Comparison of ENCODE assay signal across 8 cellular contexts in the genomic region with DNA sequence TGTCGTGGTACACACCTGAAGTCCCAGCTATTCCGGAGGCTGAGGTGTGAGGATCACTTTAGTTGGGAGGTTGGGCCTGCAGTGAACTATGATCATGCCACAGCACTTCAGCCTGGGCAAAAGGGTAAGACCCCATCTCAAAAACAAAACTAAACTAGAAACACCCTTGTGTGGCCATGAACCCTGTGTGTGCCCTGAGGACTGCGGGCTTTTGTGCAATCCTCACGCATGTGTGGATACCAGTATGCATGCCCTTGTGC. TPM values are rescaled to one million over a fixed set of nuclear protein-coding genes. Genes with fewer than 3 reads are reported as not detected.
A peak's percentile ranks its signal among the peaks of the same experiment; 100 is the strongest.
DNase-seq lines count a peak whose midpoint lies in the region; ATAC-seq and TF ChIP-seq lines count a peak whose summit lies in the region.

No MANE protein-coding gene starts in this region.

- H3K4me3 ChIP-seq in SK-N-SH (ENCODE audit: low read depth in 2 of 2, low read length in 1 of 2), result peak overlapping the region; percentile 50 to 65
- H3K4me3 ChIP-seq in kidney epithelial cell (ENCODE audit: low read depth, low read length), result peak overlapping the region; percentile 42

- peak overlapping the region; percentile 59; the same call in 1 of the 2 replicates for H3K9ac ChIP-seq in SK-N-SH

- POLR2A ChIA-PET in SK-N-SH (lab: Yijun Ruan, JAX), result interaction anchor here (0.9 to 3.6 kb wide), 4 partner anchors 20 to 107 kb away, joined by 5 to 31 read pairs (median 8); a partner anchor contains a TSS

- no peaks in the 10 kb centered on the region for H3K9me3 ChIP-seq in SK-N-SH

- H3K27me3 ChIP-seq in SK-N-SH (ENCODE audit: insufficient read depth) (no peaks in the 10 kb centered on the region), kidney epithelial cell (ENCODE audit: control insufficient read depth, insufficient read depth, low read length) (no peaks in the 10 kb centered on the region)

- ATAC-seq in SK-N-SH treated with all-trans-retinoic acid at 6 μM for 48 hours (no peak), HG02763 (IDR thresholded peaks at IDR 0.05; ENCODE audit: unreplicated experiment) (no peak), HG02840 (IDR thresholded peaks at IDR 0.05; ENCODE audit: low FRiP score, unreplicated experiment) (no peak)

- peaks cover 26 to 32% of the 10 kb centered on the region in 2 experiments; a peak in 2 of 4 replicates for H3K4me1 ChIP-seq in SK-N-SH (ENCODE audit: control insufficient read depth in 1 of 2, insufficient read depth in 2 of 2, low read depth in 1 of 2, low read length in 1 of 2)

- no peaks in the 10 kb centered on the region for H3K9me2 ChIP-seq in SK-N-SH

- H3K27ac ChIP-seq in SK-N-SH (ENCODE audit: low read depth in 2 of 2, low read length in 1 of 2), result peak overlapping the region; percentile 84 to 89

- peaks cover 33% of the 10 kb centered on the region for H4K20me1 ChIP-seq in SK-N-SH (ENCODE audit: insufficient read depth)

- no peak for TF ChIP-seq RAD21 in SK-N-SH (IDR thresholded peaks at IDR 0.05; ENCODE audit: low read length)

- H3K36me3 Mint-ChIP-seq in activated naive CD8-positive, alpha-beta T cell, result peaks cover 2% of the 10 kb centered on the region

- no peaks in the 10 kb centered on the region for H3K9me3 Mint-ChIP-seq in activated naive CD8-positive, alpha-beta T cell (ENCODE audit: low read depth)

- H3K4me2 ChIP-seq in SK-N-SH, result peak overlapping the region; percentile 84

- TF ChIP-seq CTCF in SK-N-SH (IDR thresholded peaks at IDR 0.05) (no peak), kidney epithelial cell (IDR thresholded peaks at IDR 0.05; ENCODE audit: insufficient read depth, low read length, poor library complexity, severe bottlenecking) (no peak)

- H3K79me2 ChIP-seq in SK-N-SH (ENCODE audit: insufficient read depth), result peaks cover 38% of the 10 kb centered on the region

- TF ChIP-seq EP300 in SK-N-SH (IDR thresholded peaks at IDR 0.05; ENCODE audit: borderline replicate concordance in 1 of 2, low read depth in 1 of 2, low read length in 1 of 2), result no peak

- DNase-seq in SK-N-SH, result no peak
- DNase-seq in kidney epithelial cell (ENCODE audit: low read depth), result no peak
- peak; percentile 10 for DNase-seq in superior temporal gyrus (ENCODE audit: extremely low spot score)
- DNase-seq in NCI-H2081 (lab: John Stamatoyannopoulos, UW), result no peak

- peaks cover 9% of the 10 kb centered on the region for H3F3A ChIP-seq in SK-N-SH (replicated peaks; ENCODE audit: insufficient read depth)

- CTCF ChIA-PET in SK-N-SH (lab: Yijun Ruan, JAX), result interaction anchor here (0.8 to 3.7 kb wide), 9 partner anchors 9 to 194 kb away, joined by 3 to 20 read pairs (median 7); a partner anchor contains a TSS

- peak overlapping the region; percentile 89 for H3K4me3 Mint-ChIP-seq in activated naive CD8-positive, alpha-beta T cell

- WGBS in SK-N-SH (ENCODE audit: low lambda C conversion rate), result 64% methylated on average over 4 of the region's 4 CpGs

- H3K27me3 Mint-ChIP-seq in activated naive CD8-positive, alpha-beta T cell, result no peaks in the 10 kb centered on the region

- H3K4me1 Mint-ChIP-seq in activated naive CD8-positive, alpha-beta T cell (ENCODE audit: low read depth), result peaks cover 44% of the 10 kb centered on the region

- H3K27ac Mint-ChIP-seq in activated naive CD8-positive, alpha-beta T cell, result peak overlapping the region; percentile 94

- peaks cover 16 to 18% of the 10 kb centered on the region in 2 experiments for H3K36me3 ChIP-seq in SK-N-SH (replicated peaks in 1 of 2; ENCODE audit: control insufficient read depth in 1 of 2, insufficient read depth in 2 of 2, low read length in 1 of 2)
- H3K36me3 ChIP-seq in kidney epithelial cell (ENCODE audit: control insufficient read depth, insufficient read depth, low read length), result peaks cover 2% of the 10 kb centered on the region

- H2AFZ ChIP-seq in SK-N-SH (ENCODE audit: low read depth), result peak overlapping the region; percentile 83

TF ChIP-seq in SK-N-SH, 30 proteins besides CTCF, POLR2A, EP300 and RAD21:
- no peak for TF ChIP-seq SIN3A (IDR thresholded peaks at IDR 0.05; ENCODE audit: borderline replicate concordance, low read depth, low read length)
- no peak for TF ChIP-seq NFIC (IDR thresholded peaks at IDR 0.05; ENCODE audit: borderline replicate concordance)
- TF ChIP-seq GABPA (IDR thresholded peaks at IDR 0.05; ENCODE audit: low read depth), result no peak
- 0 out of 2 replicates have a peak, but pooled peaks have one; percentile 11 for TF ChIP-seq SMC3 (IDR thresholded peaks at IDR 0.05; ENCODE audit: low read depth, low read length)
- no peak for TF ChIP-seq CHD2 (IDR thresholded peaks at IDR 0.05; ENCODE audit: low read length, partially characterized antibody)

TF ChIP-seq in SK-N-SH treated with all-trans-retinoic acid at 6 μM for 48 hours, 23 proteins besides CTCF, POLR2A, EP300 and RAD21 (continues in another document):
- TF ChIP-seq OSR1 (CRISPR knock-in tag; IDR thresholded peaks at IDR 0.05) (no peak), ZC3H10 (CRISPR knock-in tag; IDR thresholded peaks at IDR 0.05) (no peak), SNAI2 (CRISPR knock-in tag; IDR thresholded peaks at IDR 0.05) (no peak), RARB (CRISPR knock-in tag; IDR thresholded peaks at IDR 0.05) (no peak), PPARA (CRISPR knock-in tag; IDR thresholded peaks at IDR 0.05; ENCODE audit: borderline replicate concordance) (no peak), TOX (CRISPR knock-in tag; IDR thresholded peaks at IDR 0.05; ENCODE audit: borderline replicate concordance) (no peak), ISL1 (CRISPR knock-in tag; IDR thresholded peaks at IDR 0.05) (no peak), ZFP30 (CRISPR knock-in tag; IDR thresholded peaks at IDR 0.05) (no peak)
- TF ChIP-seq, protein P1, sequence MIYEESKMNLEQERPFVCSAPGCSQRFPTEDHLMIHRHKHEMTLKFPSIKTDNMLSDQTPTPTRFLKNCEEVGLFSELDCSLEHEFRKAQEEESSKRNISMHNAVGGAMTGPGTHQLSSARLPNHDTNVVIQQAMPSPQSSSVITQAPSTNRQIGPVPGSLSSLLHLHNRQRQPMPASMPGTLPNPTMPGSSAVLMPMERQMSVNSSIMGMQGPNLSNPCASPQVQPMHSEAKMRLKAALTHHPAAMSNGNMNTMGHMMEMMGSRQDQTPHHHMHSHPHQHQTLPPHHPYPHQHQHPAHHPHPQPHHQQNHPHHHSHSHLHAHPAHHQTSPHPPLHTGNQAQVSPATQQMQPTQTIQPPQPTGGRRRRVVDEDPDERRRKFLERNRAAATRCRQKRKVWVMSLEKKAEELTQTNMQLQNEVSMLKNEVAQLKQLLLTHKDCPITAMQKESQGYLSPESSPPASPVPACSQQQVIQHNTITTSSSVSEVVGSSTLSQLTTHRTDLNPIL (CRISPR knock-in tag; IDR thresholded peaks at IDR 0.05; ENCODE audit: low read depth), result no peak
- TF ChIP-seq, protein P2, sequence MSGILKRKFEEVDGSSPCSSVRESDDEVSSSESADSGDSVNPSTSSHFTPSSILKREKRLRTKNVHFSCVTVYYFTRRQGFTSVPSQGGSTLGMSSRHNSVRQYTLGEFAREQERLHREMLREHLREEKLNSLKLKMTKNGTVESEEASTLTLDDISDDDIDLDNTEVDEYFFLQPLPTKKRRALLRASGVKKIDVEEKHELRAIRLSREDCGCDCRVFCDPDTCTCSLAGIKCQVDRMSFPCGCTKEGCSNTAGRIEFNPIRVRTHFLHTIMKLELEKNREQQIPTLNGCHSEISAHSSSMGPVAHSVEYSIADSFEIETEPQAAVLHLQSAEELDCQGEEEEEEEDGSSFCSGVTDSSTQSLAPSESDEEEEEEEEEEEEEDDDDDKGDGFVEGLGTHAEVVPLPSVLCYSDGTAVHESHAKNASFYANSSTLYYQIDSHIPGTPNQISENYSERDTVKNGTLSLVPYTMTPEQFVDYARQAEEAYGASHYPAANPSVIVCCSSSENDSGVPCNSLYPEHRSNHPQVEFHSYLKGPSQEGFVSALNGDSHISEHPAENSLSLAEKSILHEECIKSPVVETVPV (CRISPR knock-in tag; IDR thresholded peaks at IDR 0.05), result no peak
- TF ChIP-seq, protein P3, sequence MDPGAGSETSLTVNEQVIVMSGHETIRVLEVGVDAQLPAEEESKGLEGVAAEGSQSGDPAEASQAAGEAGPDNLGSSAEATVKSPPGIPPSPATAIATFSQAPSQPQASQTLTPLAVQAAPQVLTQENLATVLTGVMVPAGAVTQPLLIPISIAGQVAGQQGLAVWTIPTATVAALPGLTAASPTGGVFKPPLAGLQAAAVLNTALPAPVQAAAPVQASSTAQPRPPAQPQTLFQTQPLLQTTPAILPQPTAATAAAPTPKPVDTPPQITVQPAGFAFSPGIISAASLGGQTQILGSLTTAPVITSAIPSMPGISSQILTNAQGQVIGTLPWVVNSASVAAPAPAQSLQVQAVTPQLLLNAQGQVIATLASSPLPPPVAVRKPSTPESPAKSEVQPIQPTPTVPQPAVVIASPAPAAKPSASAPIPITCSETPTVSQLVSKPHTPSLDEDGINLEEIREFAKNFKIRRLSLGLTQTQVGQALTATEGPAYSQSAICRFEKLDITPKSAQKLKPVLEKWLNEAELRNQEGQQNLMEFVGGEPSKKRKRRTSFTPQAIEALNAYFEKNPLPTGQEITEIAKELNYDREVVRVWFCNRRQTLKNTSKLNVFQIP (CRISPR knock-in tag; IDR thresholded peaks at IDR 0.05; ENCODE audit: borderline replicate concordance, low read depth), result no peak

RNA-seq across cellular contexts. Expression of a gene that starts 1.1 kb away (rescaled TPM):
- polyA plus RNA-seq in SK-N-SH (2012; rRNA removed), result 39.7 and 43.0 TPM in 2 replicates
- polyA plus RNA-seq in SK-N-SH (2012; cell fraction: cytosol; rRNA removed), result 15.8 and 28.4 TPM in 2 replicates
- polyA plus RNA-seq in SK-N-SH (2012; cell fraction: nucleus; rRNA removed), result 68.5 and 79.1 TPM in 2 replicates
- 99.9 and 102 TPM in 2 replicates for total RNA-seq in kidney epithelial cell

RNA-seq across cellular contexts. Expression of a gene that starts 19.8 kb away (rescaled TPM):
- polyA plus RNA-seq in SK-N-SH (2012; rRNA removed), result 49.1 and 53.2 TPM in 2 replicates
- polyA plus RNA-seq in SK-N-SH (2012; cell fraction: cytosol; rRNA removed), result 25.6 and 37.3 TPM in 2 replicates
- polyA plus RNA-seq in SK-N-SH (2012; cell fraction: nucleus; rRNA removed), result 72.9 and 92.4 TPM in 2 replicates
- total RNA-seq in kidney epithelial cell, result 23.0 and 35.3 TPM in 2 replicates

RNA-seq across cellular contexts. Expression of a gene that starts 22.6 kb away (rescaled TPM):
- 0.47 TPM in 1 of 2 replicates, not detected in the other for polyA plus RNA-seq in SK-N-SH (2012; rRNA removed)
- 0.38 TPM in 1 of 2 replicates, not detected in the other for polyA plus RNA-seq in SK-N-SH (2012; cell fraction: cytosol; rRNA removed)
- 0.22 and 0.50 TPM in 2 replicates for polyA plus RNA-seq in SK-N-SH (2012; cell fraction: nucleus; rRNA removed)
- total RNA-seq in kidney epithelial cell, result not detected in 2 replicates

RNA-seq across cellular contexts. Expression of a gene that starts 46.9 kb away (rescaled TPM):
- 69.5 and 121 TPM in 2 replicates for polyA plus RNA-seq in SK-N-SH (2012; rRNA removed)
- polyA plus RNA-seq in SK-N-SH (2012; cell fraction: cytosol; rRNA removed), result 64.4 and 91.0 TPM in 2 replicates
- 274 and 286 TPM in 2 replicates for polyA plus RNA-seq in SK-N-SH (2012; cell fraction: nucleus; rRNA removed)
- 84.4 and 110 TPM in 2 replicates for total RNA-seq in kidney epithelial cell

RNA-seq across cellular contexts. Expression of a gene that starts 47.6 kb away (rescaled TPM):
- 4.5 and 6.4 TPM in 2 replicates for polyA plus RNA-seq in SK-N-SH (2012; rRNA removed)
- 3.1 and 3.7 TPM in 2 replicates for polyA plus RNA-seq in SK-N-SH (2012; cell fraction: cytosol; rRNA removed)
- polyA plus RNA-seq in SK-N-SH (2012; cell fraction: nucleus; rRNA removed), result 12.9 and 13.9 TPM in 2 replicates
- total RNA-seq in kidney epithelial cell, result 7.2 and 8.8 TPM in 2 replicates
